15 cellular contexts compared by ENCODE assay signal in genomic region chr7:55469721-55470120, GRCh38.
DNase-seq lines count a peak whose midpoint lies in the region; ATAC-seq, FAIRE-seq and TF ChIP-seq lines count a peak whose summit lies in the region.
"Had no signal": no experiment of that assay in that cellular context is flagged by ENCODE, and none has a peak within 500 bp of the region (broad histone marks: within the 10 kb centered on the region; RNA-seq: fewer than 3 reads in every experiment).

No MANE protein-coding gene starts in this region.

- TF ChIP-seq EP300 in HepG2 (IDR thresholded peaks at IDR 0.05; ENCODE audit: low read depth in 2 of 2, low read length in 2 of 2) (no peak), HepG2 (CRISPR knock-in tag; IDR thresholded peaks at IDR 0.05; ENCODE audit: borderline replicate concordance) (no peak)

- H3K27ac ChIP-seq in OCI-LY1 (ENCODE audit: low read depth, low read length, poor library complexity, severe bottlenecking) = peak overlapping the region; percentile 96
- H3K27ac ChIP-seq in caudate nucleus (ENCODE audit: low read depth, low read length) = peak overlapping the region; percentile 69
- peak overlapping the region in 5 of 8 donors; percentile 6 to 77 (median 42) for H3K27ac ChIP-seq in spleen
- no peak overlapping the region for H3K27ac ChIP-seq in HepG2 (ENCODE audit: extremely low read length, insufficient read depth, low read length)
- no peak overlapping the region for H3K27ac ChIP-seq in GM23248
- H3K27ac ChIP-seq: A549, prostate gland had no signal

- no peaks in the 10 kb centered on the region for H3K27me3 Mint-ChIP-seq in activated CD4-positive, alpha-beta T cell treated with anti-CD3 and anti-CD28 coated beads for 36 hours
- H3K27me3 Mint-ChIP-seq: natural killer cell treated with Interleukin-12 subunit alpha and Interleukin-12 subunit beta and Interleukin-15 and Interleukin-18, amount 100 ng/mL, for 72 hours had no signal

- ATAC-seq in activated CD4-positive, alpha-beta T cell treated with anti-CD3 and anti-CD28 coated beads for 36 hours = no peak
- ATAC-seq in HepG2 (no peak), GM18511 (IDR thresholded peaks at IDR 0.05; ENCODE audit: unreplicated experiment) (no peak)
- ATAC-seq: A549; natural killer cell treated with Interleukin-12 subunit alpha and Interleukin-12 subunit beta and Interleukin-15 and Interleukin-18, amount 100 ng/mL, for 72 hours had no signal

- H3K4me2 ChIP-seq in OCI-LY1 (ENCODE audit: low read length) (peak overlapping the region; percentile 25; the same call in 1 of the 2 replicates), HepG2 (ENCODE audit: low read depth, low read length) (no peak overlapping the region), GM23248 (ENCODE audit: unreplicated experiment) (no peak overlapping the region)
- H3K4me2 ChIP-seq: A549, smooth muscle cell had no signal

- H3K36me3 ChIP-seq in OCI-LY1 (ENCODE audit: insufficient read depth, low read length) (peaks cover 84% of the 10 kb centered on the region), spleen (peaks cover 0 to 85% (median 27%) of the 10 kb centered on the region in 6 donors), HepG2 (replicated peaks in 1 of 2; ENCODE audit: control insufficient read depth in 1 of 2, insufficient read depth in 2 of 2, low read length in 2 of 2) (peaks cover 3 to 13% of the 10 kb centered on the region in 2 experiments; a peak in 3 of 5 replicates), GM23248 (ENCODE audit: low read depth) (0 out of 2 replicates have a peak, but pooled peaks cover 6% of the 10 kb centered on the region)
- H3K36me3 ChIP-seq: prostate gland had no signal

- H3K9me3 Mint-ChIP-seq in activated CD4-positive, alpha-beta T cell treated with anti-CD3 and anti-CD28 coated beads for 36 hours (ENCODE audit: low read depth) = peaks cover 3% of the 10 kb centered on the region
- H3K9me3 Mint-ChIP-seq: natural killer cell treated with Interleukin-12 subunit alpha and Interleukin-12 subunit beta and Interleukin-15 and Interleukin-18, amount 100 ng/mL, for 72 hours had no signal

- no peaks in the 10 kb centered on the region for H3K9me3 ChIP-seq in OCI-LY1 (ENCODE audit: low read length)
- no peaks in the 10 kb centered on the region for H3K9me3 ChIP-seq in spleen
- no peaks in the 10 kb centered on the region for H3K9me3 ChIP-seq in HepG2 (ENCODE audit: low read length)
- H3K9me3 ChIP-seq in GM23248 (ENCODE audit: low read depth) = no peaks in the 10 kb centered on the region
- H3K9me3 ChIP-seq: prostate gland had no signal

- 54 to 80% (median 57%) methylated on average over 3 of the region's 3 CpGs for WGBS in spleen, 5 donors
- WGBS in HepG2 (ENCODE audit: low lambda C conversion rate) = 97% methylated on average over 2 of the region's 3 CpGs
- 91 to 95% methylated on average over 3 of the region's 3 CpGs for WGBS in GM23248 (ENCODE audit: low coverage in 1 of 2, low lambda C conversion rate in 2 of 2, missing lambda C conversion rate in 2 of 2), 2 experiments

- no peak for FAIRE-seq in HepG2 (lab: Jason Lieb, UNC)
- FAIRE-seq: A549, keratinocyte had no signal

- H3K4me3 Mint-ChIP-seq in activated CD4-positive, alpha-beta T cell treated with anti-CD3 and anti-CD28 coated beads for 36 hours = no peak overlapping the region
- H3K4me3 Mint-ChIP-seq: natural killer cell treated with Interleukin-12 subunit alpha and Interleukin-12 subunit beta and Interleukin-15 and Interleukin-18, amount 100 ng/mL, for 72 hours had no signal

- POLR2A ChIA-PET in activated CD4-positive, alpha-beta T cell treated with anti-CD3 and anti-CD28 coated beads for 36 hours (lab: Charles Lee) = interaction anchor here (1.4 to 1.7 kb wide), 3 partner anchors 39 to 104 kb away, joined by 3 to 6 read pairs (median 4); no protein-coding TSS in a partner anchor
- POLR2A ChIA-PET in HepG2 (lab: Yijun Ruan, JAX) = no interaction called here

- H3K4me1 Mint-ChIP-seq in activated CD4-positive, alpha-beta T cell treated with anti-CD3 and anti-CD28 coated beads for 36 hours = peaks cover 67% of the 10 kb centered on the region

- in situ Hi-C loops in HepG2 (cut with HindIII; ENCODE audit: extremely low pct_ligation_motif_present, low pct_unique_long_range_greater_than_20kb) = no loop called here
- in situ Hi-C loops in GM23248 (cut with MboI) = no loop called here

- peaks cover 34% of the 10 kb centered on the region for H3K36me3 Mint-ChIP-seq in activated CD4-positive, alpha-beta T cell treated with anti-CD3 and anti-CD28 coated beads for 36 hours (ENCODE audit: low read depth)

- H3K4me1 ChIP-seq in OCI-LY1 (ENCODE audit: insufficient read depth, low read length, severe bottlenecking) (peaks cover 18% of the 10 kb centered on the region), spleen (peaks cover 0 to 23% (median 8%) of the 10 kb centered on the region in 6 donors), HepG2 (ENCODE audit: insufficient read depth, low read length) (peaks cover 13% of the 10 kb centered on the region), GM23248 (ENCODE audit: insufficient read depth) (no peaks in the 10 kb centered on the region)
- H3K4me1 ChIP-seq: A549, prostate gland had no signal

- no peak for TF ChIP-seq RAD21 in HepG2 (CRISPR knock-in tag; IDR thresholded peaks at IDR 0.05)

- H3K27me3 ChIP-seq in OCI-LY1 (ENCODE audit: insufficient read depth, low read length) (no peaks in the 10 kb centered on the region), spleen (replicated peaks in 1 of 7) (no peaks in the 10 kb centered on the region), HepG2 (ENCODE audit: control insufficient read depth in 1 of 2, insufficient read depth in 2 of 2, low read length in 2 of 2) (no peaks in the 10 kb centered on the region), GM23248 (replicated peaks; ENCODE audit: insufficient read depth) (no peaks in the 10 kb centered on the region)

- TF ChIP-seq CTCF in OCI-LY1 (IDR thresholded peaks at IDR 0.05; ENCODE audit: low read length) (no peak), spleen (IDR thresholded peaks at IDR 0.05 in 8 of 11, conservative IDR thresholded peaks at IDR 0.05 in 3 of 11) (no peak), HepG2 (CRISPR knock-in tag; IDR thresholded peaks at IDR 0.05) (no peak)

- peak; percentile 3 for DNase-seq in activated CD4-positive, alpha-beta T cell treated with anti-CD3 and anti-CD28 coated beads for 36 hours
- DNase-seq in activated CD4-positive, alpha-beta T cell treated with anti-CD3 and anti-CD28 coated beads, Interleukin-2, amount 50 U/mL, for 48 hours = no peak
- DNase-seq in caudate nucleus (lab: John Stamatoyannopoulos, UW) (no peak), spleen (no peak), HepG2 (ENCODE audit: low spot score) (no peak), GM23248 (no peak)
- DNase-seq: mammary epithelial cell, trophoblast cell had no signal

- H3K9me2 ChIP-seq in OCI-LY1 (ENCODE audit: low read depth, low read length) (no peaks in the 10 kb centered on the region), GM23248 (ENCODE audit: insufficient read depth) (no peaks in the 10 kb centered on the region)

- H3K79me2 ChIP-seq in OCI-LY1 (ENCODE audit: insufficient read depth, low read length) (no peaks in the 10 kb centered on the region), HepG2 (ENCODE audit: insufficient read depth, low read length) (no peaks in the 10 kb centered on the region), GM23248 (ENCODE audit: insufficient read depth) (no peaks in the 10 kb centered on the region)

- H3F3A ChIP-seq in OCI-LY1 (ENCODE audit: insufficient read depth, low read length) = no peaks in the 10 kb centered on the region
- no peaks in the 10 kb centered on the region for H3F3A ChIP-seq in GM23248 (ENCODE audit: insufficient read depth)

- no peak overlapping the region for H3K4me3 ChIP-seq in OCI-LY1 (ENCODE audit: low read depth, low read length, poor library complexity, severe bottlenecking)
- no peak overlapping the region for H3K4me3 ChIP-seq in spleen
- H3K4me3 ChIP-seq in HepG2 (replicated peaks in 1 of 3; ENCODE audit: insufficient read depth in 1 of 3, low read depth in 2 of 3, low read length in 3 of 3) = no peak overlapping the region
- no peak overlapping the region for H3K4me3 ChIP-seq in GM23248
- H3K4me3 ChIP-seq: A549, prostate gland, smooth muscle cell had no signal

- CTCF ChIA-PET in activated CD4-positive, alpha-beta T cell treated with anti-CD3 and anti-CD28 coated beads for 36 hours (lab: Charles Lee) = interaction anchor here (0.6 to 1.3 kb wide), 5 partner anchors 9 to 65 kb away, joined by 3 to 4 read pairs (median 3); no protein-coding TSS in a partner anchor
- CTCF ChIA-PET in HepG2 (lab: Yijun Ruan, JAX; ENCODE audit: low intra/inter-chr PET ratio, low total read pairs) = no interaction called here

- intact Hi-C loops in activated CD4-positive, alpha-beta T cell treated with anti-CD3 and anti-CD28 coated beads for 36 hours (cut with DNase I, micrococcal nuclease) = loop anchor here in 1 of 2 experiments (5.0 kb wide), 2 partner anchors 63 to 103 kb away; partner anchors contain the start of gene VOPP1
- intact Hi-C loops in spleen (cut with DNase I; ENCODE audit: low total_unique reads) (no loop called here), HepG2 (cut with micrococcal nuclease; ENCODE audit: unreplicated experiment) (no loop called here)

- H2AFZ ChIP-seq in OCI-LY1 (ENCODE audit: low read length) (no peak overlapping the region), HepG2 (ENCODE audit: low read length) (no peak overlapping the region), GM23248 (no peak overlapping the region)

- H3K27ac Mint-ChIP-seq in activated CD4-positive, alpha-beta T cell treated with anti-CD3 and anti-CD28 coated beads for 36 hours = peak overlapping the region; percentile 49

- no TSS peak for BruUV-seq in HepG2 (replicated peaks; lab: Mats Ljungman, UMichigan)

- H4K20me1 ChIP-seq in OCI-LY1 (ENCODE audit: insufficient read depth, low read length) (no peaks in the 10 kb centered on the region), HepG2 (ENCODE audit: insufficient read depth, low read length) (no peaks in the 10 kb centered on the region), GM23248 (ENCODE audit: insufficient read depth) (no peaks in the 10 kb centered on the region)

- H3K9ac ChIP-seq in OCI-LY1 (ENCODE audit: low read length) = peak overlapping the region; percentile 42; the same call in 1 of the 2 replicates
- H3K9ac ChIP-seq in HepG2 (ENCODE audit: insufficient read depth, low read depth, low read length) = no peak overlapping the region
- no peak overlapping the region for H3K9ac ChIP-seq in GM23248

- TF ChIP-seq POLR2A in spleen (IDR thresholded peaks at IDR 0.05) (no peak), HepG2 (IDR thresholded peaks at IDR 0.05; ENCODE audit: insufficient read depth in 1 of 2, low read depth in 2 of 2, low read length in 2 of 2) (no peak)

TF ChIP-seq in HepG2, 621 proteins besides CTCF, POLR2A, EP300 and RAD21 (continues in another document):
- TF ChIP-seq ZMAT5 (CRISPR knock-in tag; IDR thresholded peaks at IDR 0.05; ENCODE audit: borderline replicate concordance, low read depth) = no peak
- no peak for TF ChIP-seq TOPORS (CRISPR knock-in tag; IDR thresholded peaks at IDR 0.05)
- no peak for TF ChIP-seq GATAD1 (CRISPR knock-in tag; IDR thresholded peaks at IDR 0.05)
- no peak for TF ChIP-seq ZNF549 (CRISPR knock-in tag; IDR thresholded peaks at IDR 0.05)

Comparison
In these comparisons a context has a peak if more than half of its experiments do, and no peak if none do; other contexts are left out.
1. H3K27ac ChIP-seq: peak in OCI-LY1 (single experiment), caudate nucleus (single experiment) and spleen (5 of 8); none in HepG2 (single experiment) and GM23248 (single experiment).